In the genomic region with DNA sequence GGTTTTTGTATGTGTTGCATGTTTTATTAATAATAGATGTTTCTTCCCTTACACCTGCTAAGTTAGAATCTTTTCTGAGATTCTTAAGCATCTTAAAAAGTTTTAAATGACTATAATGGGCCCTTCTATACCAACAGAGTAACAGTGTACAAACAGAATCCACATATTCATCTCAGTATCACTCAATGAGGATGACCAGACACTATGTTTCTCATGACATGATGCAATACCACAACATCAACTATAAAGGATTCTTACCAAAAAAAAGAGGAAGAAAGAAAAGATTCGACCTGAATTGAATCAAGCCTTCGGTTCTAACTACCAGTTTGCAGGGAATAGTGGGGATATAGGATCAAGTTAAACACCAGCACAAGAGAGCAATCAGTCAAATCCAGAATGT, we compare ENCODE assay signal across 1 cellular context.
TF ChIP-seq lines count a peak whose summit lies in the region.

No MANE protein-coding gene starts in this region.

TF ChIP-seq in GM12878, 131 proteins besides CTCF, POLR2A, EP300 and RAD21 (continues in another document):
- TF ChIP-seq POU2F2 (IDR thresholded peaks at IDR 0.05; ENCODE audit: borderline replicate concordance, low read depth, low read length), result no peak
- TF ChIP-seq BRCA1 (IDR thresholded peaks at IDR 0.05; ENCODE audit: low read depth, low read length), result no peak
- TF ChIP-seq WRNIP1 (IDR thresholded peaks at IDR 0.05; ENCODE audit: borderline replicate concordance, low read depth, low read length), result no peak
- no peak for TF ChIP-seq SMC3 (IDR thresholded peaks at IDR 0.05; ENCODE audit: borderline replicate concordance, low read length)
- no peak for TF ChIP-seq MTA2 (IDR thresholded peaks at IDR 0.05; ENCODE audit: low read depth)
- TF ChIP-seq CEBPB (IDR thresholded peaks at IDR 0.05; ENCODE audit: borderline replicate concordance in 1 of 2, low read depth in 2 of 2, low read length in 2 of 2), result peak in 1 of 2 experiments; percentile 74; a peak in 1 of 4 replicates
- no peak for TF ChIP-seq HCFC1 (IDR thresholded peaks at IDR 0.05; ENCODE audit: low read length)
- TF ChIP-seq SPI1 (IDR thresholded peaks at IDR 0.05; ENCODE audit: borderline replicate concordance, insufficient read depth, low read depth, low read length), result no peak
- no peak for TF ChIP-seq RBBP5 (conservative IDR thresholded peaks at IDR 0.05)
- no peak for TF ChIP-seq USF1 (IDR thresholded peaks at IDR 0.05; ENCODE audit: borderline replicate concordance, extremely low read length, insufficient read depth, low read depth, low read length)
- TF ChIP-seq, protein P1, sequence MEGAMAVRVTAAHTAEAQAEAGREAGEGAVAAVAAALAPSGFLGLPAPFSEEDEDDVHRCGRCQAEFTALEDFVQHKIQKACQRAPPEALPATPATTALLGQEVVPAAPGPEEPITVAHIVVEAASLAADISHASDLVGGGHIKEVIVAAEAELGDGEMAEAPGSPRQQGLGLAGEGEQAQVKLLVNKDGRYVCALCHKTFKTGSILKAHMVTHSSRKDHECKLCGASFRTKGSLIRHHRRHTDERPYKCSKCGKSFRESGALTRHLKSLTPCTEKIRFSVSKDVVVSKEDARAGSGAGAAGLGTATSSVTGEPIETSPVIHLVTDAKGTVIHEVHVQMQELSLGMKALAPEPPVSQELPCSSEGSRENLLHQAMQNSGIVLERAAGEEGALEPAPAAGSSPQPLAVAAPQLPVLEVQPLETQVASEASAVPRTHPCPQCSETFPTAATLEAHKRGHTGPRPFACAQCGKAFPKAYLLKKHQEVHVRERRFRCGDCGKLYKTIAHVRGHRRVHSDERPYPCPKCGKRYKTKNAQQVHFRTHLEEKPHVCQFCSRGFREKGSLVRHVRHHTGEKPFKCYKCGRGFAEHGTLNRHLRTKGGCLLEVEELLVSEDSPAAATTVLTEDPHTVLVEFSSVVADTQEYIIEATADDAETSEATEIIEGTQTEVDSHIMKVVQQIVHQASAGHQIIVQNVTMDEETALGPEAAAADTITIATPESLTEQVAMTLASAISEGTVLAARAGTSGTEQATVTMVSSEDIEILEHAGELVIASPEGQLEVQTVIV (IDR thresholded peaks at IDR 0.05; ENCODE audit: borderline replicate concordance, partially characterized antibody), result no peak
- no peak for TF ChIP-seq ASH2L (IDR thresholded peaks at IDR 0.05; ENCODE audit: borderline replicate concordance, low read depth)
- peak; percentile 41; the same call in 1 of the 2 replicates for TF ChIP-seq ATF7 (IDR thresholded peaks at IDR 0.05; ENCODE audit: low read depth)
- no peak for TF ChIP-seq RFX5 (IDR thresholded peaks at IDR 0.05; ENCODE audit: low read depth, low read length)
- TF ChIP-seq FOXM1 (IDR thresholded peaks at IDR 0.05; ENCODE audit: low read depth, low read length), result 0 out of 2 replicates have a peak, but pooled peaks have one; percentile 42
- TF ChIP-seq NFIC (IDR thresholded peaks at IDR 0.05; ENCODE audit: low read depth, low read length), result peak; percentile 80
- no peak for TF ChIP-seq BCL3 (IDR thresholded peaks at IDR 0.05; ENCODE audit: borderline replicate concordance, insufficient read depth, low read depth, low read length, poor library complexity, severe bottlenecking)
- no peak for TF ChIP-seq MTA3 (IDR thresholded peaks at IDR 0.05; ENCODE audit: borderline replicate concordance, low read length)
- TF ChIP-seq ZSCAN29 (IDR thresholded peaks at IDR 0.05), result no peak
- TF ChIP-seq LARP7 (IDR thresholded peaks at IDR 0.05), result no peak
- TF ChIP-seq ESRRA (IDR thresholded peaks at IDR 0.05; ENCODE audit: low read length), result no peak
- no peak for TF ChIP-seq TAF1 (IDR thresholded peaks at IDR 0.05; ENCODE audit: borderline replicate concordance, low read depth, low read length)
- TF ChIP-seq EED (IDR thresholded peaks at IDR 0.05; ENCODE audit: low read depth), result peak; percentile 48; the same call in 1 of the 2 replicates
- TF ChIP-seq ZNF687 (IDR thresholded peaks at IDR 0.05), result no peak
- TF ChIP-seq, protein P2, sequence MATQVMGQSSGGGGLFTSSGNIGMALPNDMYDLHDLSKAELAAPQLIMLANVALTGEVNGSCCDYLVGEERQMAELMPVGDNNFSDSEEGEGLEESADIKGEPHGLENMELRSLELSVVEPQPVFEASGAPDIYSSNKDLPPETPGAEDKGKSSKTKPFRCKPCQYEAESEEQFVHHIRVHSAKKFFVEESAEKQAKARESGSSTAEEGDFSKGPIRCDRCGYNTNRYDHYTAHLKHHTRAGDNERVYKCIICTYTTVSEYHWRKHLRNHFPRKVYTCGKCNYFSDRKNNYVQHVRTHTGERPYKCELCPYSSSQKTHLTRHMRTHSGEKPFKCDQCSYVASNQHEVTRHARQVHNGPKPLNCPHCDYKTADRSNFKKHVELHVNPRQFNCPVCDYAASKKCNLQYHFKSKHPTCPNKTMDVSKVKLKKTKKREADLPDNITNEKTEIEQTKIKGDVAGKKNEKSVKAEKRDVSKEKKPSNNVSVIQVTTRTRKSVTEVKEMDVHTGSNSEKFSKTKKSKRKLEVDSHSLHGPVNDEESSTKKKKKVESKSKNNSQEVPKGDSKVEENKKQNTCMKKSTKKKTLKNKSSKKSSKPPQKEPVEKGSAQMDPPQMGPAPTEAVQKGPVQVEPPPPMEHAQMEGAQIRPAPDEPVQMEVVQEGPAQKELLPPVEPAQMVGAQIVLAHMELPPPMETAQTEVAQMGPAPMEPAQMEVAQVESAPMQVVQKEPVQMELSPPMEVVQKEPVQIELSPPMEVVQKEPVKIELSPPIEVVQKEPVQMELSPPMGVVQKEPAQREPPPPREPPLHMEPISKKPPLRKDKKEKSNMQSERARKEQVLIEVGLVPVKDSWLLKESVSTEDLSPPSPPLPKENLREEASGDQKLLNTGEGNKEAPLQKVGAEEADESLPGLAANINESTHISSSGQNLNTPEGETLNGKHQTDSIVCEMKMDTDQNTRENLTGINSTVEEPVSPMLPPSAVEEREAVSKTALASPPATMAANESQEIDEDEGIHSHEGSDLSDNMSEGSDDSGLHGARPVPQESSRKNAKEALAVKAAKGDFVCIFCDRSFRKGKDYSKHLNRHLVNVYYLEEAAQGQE (IDR thresholded peaks at IDR 0.05; ENCODE audit: low read depth, low read length), result no peak
- 0 out of 2 replicates have a peak, but pooled peaks have one; percentile 48 for TF ChIP-seq MEF2A (IDR thresholded peaks at IDR 0.05; ENCODE audit: insufficient read depth, low read depth, low read length)
- TF ChIP-seq PML (IDR thresholded peaks at IDR 0.05; ENCODE audit: low read length), result no peak
- TF ChIP-seq ZNF384 (IDR thresholded peaks at IDR 0.05; ENCODE audit: borderline replicate concordance, low read depth, low read length), result no peak
- TF ChIP-seq BCL11A (IDR thresholded peaks at IDR 0.05; ENCODE audit: low read depth, low read length), result peak; percentile 39; the same call in 1 of the 2 replicates
- no peak for TF ChIP-seq E2F4 (IDR thresholded peaks at IDR 0.05; ENCODE audit: low read depth, low read length)
- TF ChIP-seq, protein P3, sequence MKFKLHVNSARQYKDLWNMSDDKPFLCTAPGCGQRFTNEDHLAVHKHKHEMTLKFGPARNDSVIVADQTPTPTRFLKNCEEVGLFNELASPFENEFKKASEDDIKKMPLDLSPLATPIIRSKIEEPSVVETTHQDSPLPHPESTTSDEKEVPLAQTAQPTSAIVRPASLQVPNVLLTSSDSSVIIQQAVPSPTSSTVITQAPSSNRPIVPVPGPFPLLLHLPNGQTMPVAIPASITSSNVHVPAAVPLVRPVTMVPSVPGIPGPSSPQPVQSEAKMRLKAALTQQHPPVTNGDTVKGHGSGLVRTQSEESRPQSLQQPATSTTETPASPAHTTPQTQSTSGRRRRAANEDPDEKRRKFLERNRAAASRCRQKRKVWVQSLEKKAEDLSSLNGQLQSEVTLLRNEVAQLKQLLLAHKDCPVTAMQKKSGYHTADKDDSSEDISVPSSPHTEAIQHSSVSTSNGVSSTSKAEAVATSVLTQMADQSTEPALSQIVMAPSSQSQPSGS (IDR thresholded peaks at IDR 0.05; ENCODE audit: low read length), result peak; percentile 55; the same call in 1 of the 2 replicates
- TF ChIP-seq SUPT20H (IDR thresholded peaks at IDR 0.05; ENCODE audit: borderline replicate concordance, control insufficient read depth, low read depth, low read length), result no peak
- peak in 1 of 2 experiments; percentile 44; a peak in 2 of 4 replicates for TF ChIP-seq IKZF2 (IDR thresholded peaks at IDR 0.05)
- TF ChIP-seq, protein P4, sequence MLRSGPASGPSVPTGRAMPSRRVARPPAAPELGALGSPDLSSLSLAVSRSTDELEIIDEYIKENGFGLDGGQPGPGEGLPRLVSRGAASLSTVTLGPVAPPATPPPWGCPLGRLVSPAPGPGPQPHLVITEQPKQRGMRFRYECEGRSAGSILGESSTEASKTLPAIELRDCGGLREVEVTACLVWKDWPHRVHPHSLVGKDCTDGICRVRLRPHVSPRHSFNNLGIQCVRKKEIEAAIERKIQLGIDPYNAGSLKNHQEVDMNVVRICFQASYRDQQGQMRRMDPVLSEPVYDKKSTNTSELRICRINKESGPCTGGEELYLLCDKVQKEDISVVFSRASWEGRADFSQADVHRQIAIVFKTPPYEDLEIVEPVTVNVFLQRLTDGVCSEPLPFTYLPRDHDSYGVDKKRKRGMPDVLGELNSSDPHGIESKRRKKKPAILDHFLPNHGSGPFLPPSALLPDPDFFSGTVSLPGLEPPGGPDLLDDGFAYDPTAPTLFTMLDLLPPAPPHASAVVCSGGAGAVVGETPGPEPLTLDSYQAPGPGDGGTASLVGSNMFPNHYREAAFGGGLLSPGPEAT (IDR thresholded peaks at IDR 0.05; ENCODE audit: low read depth), result no peak
- TF ChIP-seq HDAC6 (IDR thresholded peaks at IDR 0.05; ENCODE audit: unreplicated experiment), result no peak
- peak; percentile 30; the same call in 1 of the 2 replicates for TF ChIP-seq CREM (IDR thresholded peaks at IDR 0.05; ENCODE audit: low read depth)
- TF ChIP-seq POLR2AphosphoS2 (IDR thresholded peaks at IDR 0.05; ENCODE audit: low read depth, low read length), result no peak
- TF ChIP-seq SREBF1 (IDR thresholded peaks at IDR 0.05; ENCODE audit: low read length), result no peak
- no peak for TF ChIP-seq SP1 (IDR thresholded peaks at IDR 0.05; ENCODE audit: low read depth, low read length)
- no peak for TF ChIP-seq JUND (IDR thresholded peaks at IDR 0.05; ENCODE audit: low read depth, low read length)
- no peak for TF ChIP-seq HDAC2 (IDR thresholded peaks at IDR 0.05)
- TF ChIP-seq ZNF274 (IDR thresholded peaks at IDR 0.05; ENCODE audit: insufficient read depth, insufficient read length), result no peak
- no peak for TF ChIP-seq GATAD2B (conservative IDR thresholded peaks at IDR 0.05; ENCODE audit: low read depth)
- no peak for TF ChIP-seq ZNF207 (IDR thresholded peaks at IDR 0.05; ENCODE audit: borderline replicate concordance)
- no peak for TF ChIP-seq BHLHE40 (IDR thresholded peaks at IDR 0.05; ENCODE audit: borderline replicate concordance in 1 of 2, low read depth in 2 of 2, low read length in 1 of 2)
- TF ChIP-seq, protein P5, sequence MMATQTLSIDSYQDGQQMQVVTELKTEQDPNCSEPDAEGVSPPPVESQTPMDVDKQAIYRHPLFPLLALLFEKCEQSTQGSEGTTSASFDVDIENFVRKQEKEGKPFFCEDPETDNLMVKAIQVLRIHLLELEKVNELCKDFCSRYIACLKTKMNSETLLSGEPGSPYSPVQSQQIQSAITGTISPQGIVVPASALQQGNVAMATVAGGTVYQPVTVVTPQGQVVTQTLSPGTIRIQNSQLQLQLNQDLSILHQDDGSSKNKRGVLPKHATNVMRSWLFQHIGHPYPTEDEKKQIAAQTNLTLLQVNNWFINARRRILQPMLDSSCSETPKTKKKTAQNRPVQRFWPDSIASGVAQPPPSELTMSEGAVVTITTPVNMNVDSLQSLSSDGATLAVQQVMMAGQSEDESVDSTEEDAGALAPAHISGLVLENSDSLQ (IDR thresholded peaks at IDR 0.05), result no peak
